Comparison of ENCODE assay signal across 9 cellular contexts in genomic region chr2:235170536-235171510, GRCh38.
DNase-seq lines count a peak whose midpoint lies in the region; ATAC-seq and TF ChIP-seq lines count a peak whose summit lies in the region.
"Had no signal": no experiment of that assay in that cellular context is flagged by ENCODE, and none has a peak within 500 bp of the region (broad histone marks: within the 10 kb centered on the region; RNA-seq: fewer than 3 reads in every experiment).

No MANE protein-coding gene starts in this region.

- peak; percentile 14 for DNase-seq in SIG-M5 treated with dmso at 0.1 percent for 504 hours (lab: John Stamatoyannopoulos, UW; ENCODE audit: unreplicated experiment)
- no peak for DNase-seq in SIG-M5 (lab: John Stamatoyannopoulos, UW)
- DNase-seq in RPMI7951 (ENCODE audit: low read depth): peak; percentile 98
- peak; percentile 64 for DNase-seq in glomerular visceral epithelial cell (ENCODE audit: extremely low spot score)
- no peak for DNase-seq in upper lobe of right lung
- DNase-seq in activated naive CD8-positive, alpha-beta T cell treated with anti-CD3 and anti-CD28 coated beads, Interleukin-2, amount 50 U/mL, for 24 hours: no peak
- no peak for DNase-seq in CD8-positive, alpha-beta T cell

- H3K4me1 Mint-ChIP-seq in activated naive CD8-positive, alpha-beta T cell treated with anti-CD3 and anti-CD28 coated beads, Interleukin-2, amount 50 U/mL, for 24 hours: no peaks in the 10 kb centered on the region
- no peaks in the 10 kb centered on the region for H3K4me1 Mint-ChIP-seq in CD8-positive, alpha-beta T cell (ENCODE audit: low read depth)

- no peak overlapping the region for H3K4me3 ChIP-seq in upper lobe of right lung
- H3K4me3 ChIP-seq in CD8-positive, alpha-beta T cell (ENCODE audit: low read depth, low read length): no peak overlapping the region

- no peak overlapping the region for H3K27ac ChIP-seq in upper lobe of right lung
- H3K27ac ChIP-seq in CD8-positive, alpha-beta T cell (ENCODE audit: low read depth, low read length): no peak overlapping the region

- H3K36me3 ChIP-seq in upper lobe of right lung: no peaks in the 10 kb centered on the region
- H3K36me3 ChIP-seq in CD8-positive, alpha-beta T cell (ENCODE audit: insufficient read depth, low read length): no peaks in the 10 kb centered on the region

- no peaks in the 10 kb centered on the region for H3K36me3 Mint-ChIP-seq in activated naive CD8-positive, alpha-beta T cell treated with anti-CD3 and anti-CD28 coated beads, Interleukin-2, amount 50 U/mL, for 24 hours (ENCODE audit: low read depth)
- H3K36me3 Mint-ChIP-seq in CD8-positive, alpha-beta T cell: no peaks in the 10 kb centered on the region

- H3K9me3 ChIP-seq in upper lobe of right lung: no peaks in the 10 kb centered on the region
- H3K9me3 ChIP-seq in CD8-positive, alpha-beta T cell (ENCODE audit: low read length): no peaks in the 10 kb centered on the region

- peaks cover 4% of the 10 kb centered on the region for H3K9me3 Mint-ChIP-seq in activated naive CD8-positive, alpha-beta T cell treated with anti-CD3 and anti-CD28 coated beads, Interleukin-2, amount 50 U/mL, for 24 hours
- H3K9me3 Mint-ChIP-seq in CD8-positive, alpha-beta T cell: peaks cover 2% of the 10 kb centered on the region
- H3K9me3 Mint-ChIP-seq: T-helper 1 cell treated with Interleukin-12 subunit alpha and Interleukin-12 subunit beta and Interleukin-4 antibody, amounts not matched to agents 30 μg/mL and 1 μg/mL, for 36 hours had no signal

- no peaks in the 10 kb centered on the region for H3K27me3 ChIP-seq in upper lobe of right lung
- no peaks in the 10 kb centered on the region for H3K27me3 ChIP-seq in CD8-positive, alpha-beta T cell (ENCODE audit: insufficient read depth, low read length)

- ATAC-seq in upper lobe of right lung (no peak), HG02840 (IDR thresholded peaks at IDR 0.05; ENCODE audit: low FRiP score, unreplicated experiment) (no peak)
- no peak for ATAC-seq in activated naive CD8-positive, alpha-beta T cell treated with anti-CD3 and anti-CD28 coated beads, Interleukin-2, amount 50 U/mL, for 24 hours
- ATAC-seq in CD8-positive, alpha-beta T cell: no peak

- H3K27me3 Mint-ChIP-seq in activated naive CD8-positive, alpha-beta T cell treated with anti-CD3 and anti-CD28 coated beads, Interleukin-2, amount 50 U/mL, for 24 hours: peaks cover 9% of the 10 kb centered on the region
- peaks cover 23% of the 10 kb centered on the region for H3K27me3 Mint-ChIP-seq in CD8-positive, alpha-beta T cell (ENCODE audit: low read depth)

- H3K27ac Mint-ChIP-seq in activated naive CD8-positive, alpha-beta T cell treated with anti-CD3 and anti-CD28 coated beads, Interleukin-2, amount 50 U/mL, for 24 hours: no peak overlapping the region
- H3K27ac Mint-ChIP-seq in CD8-positive, alpha-beta T cell: no peak overlapping the region
- H3K27ac Mint-ChIP-seq: T-helper 1 cell treated with Interleukin-12 subunit alpha and Interleukin-12 subunit beta and Interleukin-4 antibody, amounts not matched to agents 30 μg/mL and 1 μg/mL, for 36 hours had no signal

- H3K4me1 ChIP-seq in upper lobe of right lung: no peaks in the 10 kb centered on the region
- no peaks in the 10 kb centered on the region for H3K4me1 ChIP-seq in CD8-positive, alpha-beta T cell (ENCODE audit: insufficient read depth, low read length)

- intact Hi-C loops in upper lobe of right lung (cut with DNase I): no loop called here
- intact Hi-C loops in CD8-positive, alpha-beta T cell (cut with DNase I, micrococcal nuclease): no loop called here

- CTCF ChIA-PET in CD8-positive, alpha-beta T cell (lab: Charles Lee): no interaction called here

- POLR2A ChIA-PET in CD8-positive, alpha-beta T cell (lab: Charles Lee): no interaction called here

- H3K4me3 Mint-ChIP-seq in activated naive CD8-positive, alpha-beta T cell treated with anti-CD3 and anti-CD28 coated beads, Interleukin-2, amount 50 U/mL, for 24 hours: no peak overlapping the region
- H3K4me3 Mint-ChIP-seq in CD8-positive, alpha-beta T cell: no peak overlapping the region
- H3K4me3 Mint-ChIP-seq: T-helper 1 cell treated with Interleukin-12 subunit alpha and Interleukin-12 subunit beta and Interleukin-4 antibody, amounts not matched to agents 30 μg/mL and 1 μg/mL, for 36 hours had no signal

- TF ChIP-seq CTCF in upper lobe of right lung (IDR thresholded peaks at IDR 0.05): peak; percentile 22
- TF ChIP-seq CTCF in CD8-positive, alpha-beta T cell (IDR thresholded peaks at IDR 0.05): no peak

Comparison
In these comparisons a context has a peak if more than half of its experiments do, and no peak if none do; other contexts are left out.
1. DNase-seq: peak in SIG-M5 treated with dmso at 0.1 percent for 504 hours (single experiment), RPMI7951 (single experiment) and glomerular visceral epithelial cell (single experiment); none in SIG-M5 (single experiment), upper lobe of right lung (single experiment), activated naive CD8-positive, alpha-beta T cell treated with anti-CD3 and anti-CD28 coated beads, Interleukin-2, amount 50 U/mL, for 24 hours (single experiment) and CD8-positive, alpha-beta T cell (0 of 7).